In the genomic region with DNA sequence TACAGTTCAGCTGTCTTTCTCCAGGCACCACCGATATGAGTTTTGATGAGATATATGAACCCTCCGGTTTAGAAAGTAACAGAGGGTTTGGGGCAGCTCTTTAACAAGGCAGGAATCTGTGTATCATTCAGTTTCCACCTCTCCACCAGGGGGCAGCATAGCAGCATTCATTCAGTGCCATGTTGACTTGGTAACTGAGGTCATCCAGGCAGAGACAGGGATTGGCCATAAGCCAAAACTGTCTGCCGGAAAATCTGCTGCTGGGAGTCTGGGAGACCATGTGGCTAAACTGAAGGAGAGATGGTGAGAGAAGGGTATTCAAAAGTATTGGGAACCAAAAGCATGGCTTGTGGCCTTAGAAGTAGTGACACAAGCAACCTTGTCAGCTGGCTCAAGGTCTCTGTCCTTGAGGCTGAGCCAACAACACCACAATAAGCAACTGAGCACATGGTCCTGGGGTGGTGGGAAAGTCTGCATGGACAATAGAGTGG, we compare ENCODE assay signal across 8 cellular contexts.
DNase-seq lines count a peak whose midpoint lies in the region; ATAC-seq, FAIRE-seq and TF ChIP-seq lines count a peak whose summit lies in the region.

No MANE protein-coding gene starts in this region.

- ATAC-seq in A549 (peak; percentile 70 to 92; a peak in 5 of 6 replicates), HG03103 (IDR thresholded peaks at IDR 0.05; ENCODE audit: low read depth, unreplicated experiment) (peak; percentile 64), pancreas (peak; percentile 88 to 93 (median 90)), GM18519 (IDR thresholded peaks at IDR 0.05; ENCODE audit: low FRiP score, unreplicated experiment) (no peak)

- no peaks in the 10 kb centered on the region for H3K4me1 ChIP-seq in A549
- H3K4me1 ChIP-seq in pancreas, result peaks cover 0 to 11% (median 5%) of the 10 kb centered on the region in 3 donors

- no peaks in the 10 kb centered on the region for H3K36me3 ChIP-seq in pancreas

- H3K27ac ChIP-seq in A549, result no peak overlapping the region
- H3K27ac ChIP-seq in pancreas, result no peak overlapping the region

- intact Hi-C loops in pancreas (cut with DNase I), result loop anchor here in 1 of 3 donors (5.0 kb wide), 1 partner anchor 109 kb away; no protein-coding TSS in a partner anchor

- WGBS in A549 (ENCODE audit: missing lambda C conversion rate), result 4% methylated on average over 3 of the region's 3 CpGs
- 30 to 37% methylated on average over 3 of the region's 3 CpGs for WGBS in pancreas, 2 donors

- peaks cover 0 to 4% (median 0%) of the 10 kb centered on the region in 4 donors for H3K27me3 ChIP-seq in pancreas

- CTCF ChIA-PET in A549 (lab: Yijun Ruan, JAX), result interaction anchor here (0.6 to 6.6 kb wide), 21 partner anchors 9 to 335 kb away, joined by 3 to 35 read pairs (median 4); no protein-coding TSS in a partner anchor

- POLR2A ChIA-PET in A549 (lab: Yijun Ruan, JAX), result no interaction called here

- no peaks in the 10 kb centered on the region for H3K9me3 ChIP-seq in A549
- H3K9me3 ChIP-seq in pancreas, result no peaks in the 10 kb centered on the region

- no peak overlapping the region for H3K4me2 ChIP-seq in A549

- TF ChIP-seq CTCF in A549 (IDR thresholded peaks at IDR 0.05), result peak; percentile 56
- TF ChIP-seq CTCF in GM12874 (IDR thresholded peaks at IDR 0.05; ENCODE audit: insufficient read depth, low read depth, low read length), result peak; percentile 78
- TF ChIP-seq CTCF in foreskin fibroblast (IDR thresholded peaks at IDR 0.05; ENCODE audit: low read depth, low read length), result peak; percentile 59
- TF ChIP-seq CTCF in pancreas (IDR thresholded peaks at IDR 0.05), result peak; percentile 62 to 77 (median 72)

- no peak for TF ChIP-seq EP300 in A549 (IDR thresholded peaks at IDR 0.05)

- H3K4me3 ChIP-seq in A549 (no peak overlapping the region), foreskin fibroblast (ENCODE audit: low read depth in 1 of 2, low read length in 2 of 2) (no peak overlapping the region), pancreas (no peak overlapping the region)

- DNase-seq in A549 (ENCODE audit: low read depth in 1 of 2, low spot score in 1 of 2) (peak; percentile 61 to 65), NCI-H2196 (lab: John Stamatoyannopoulos, UW; ENCODE audit: unreplicated experiment) (peak; percentile 91), foreskin fibroblast (peak; percentile 14 to 55), pancreas (peak; percentile 67 to 85 (median 80))
- DNase-seq in activated CD4-positive, alpha-beta T cell treated with anti-CD3 and anti-CD28 coated beads, Interleukin-2, amount 50 U/mL, for 48 hours, result peak; percentile 46 to 65

- no peak for TF ChIP-seq POLR2A in A549 (IDR thresholded peaks at IDR 0.05; ENCODE audit: low read length)

- FAIRE-seq in A549 (lab: Jason Lieb, UNC), result no peak
- FAIRE-seq in pancreas (lab: Jason Lieb, UNC), result no peak

- TF ChIP-seq RAD21 in A549 (conservative IDR thresholded peaks at IDR 0.05 in 1 of 2, IDR thresholded peaks at IDR 0.05 in 1 of 2), result peak; percentile 63 to 71

TF ChIP-seq in A549, 52 proteins besides CTCF, POLR2A, EP300 and RAD21:
- TF ChIP-seq SMC3 (IDR thresholded peaks at IDR 0.05) (peak; percentile 60), E2F6 (IDR thresholded peaks at IDR 0.05; ENCODE audit: borderline replicate concordance, low read depth) (no peak), ZFP36 (IDR thresholded peaks at IDR 0.05; ENCODE audit: borderline replicate concordance, partially characterized antibody) (no peak)

Comparison
In these comparisons a context has a peak if more than half of its experiments do, and no peak if none do; other contexts are left out.
1. DNase-seq: peak in every context shown above with its lines; median percentile 91 in NCI-H2196; 80 in pancreas; 63 in A549; 56 in activated CD4-positive, alpha-beta T cell treated with anti-CD3 and anti-CD28 coated beads, Interleukin-2, amount 50 U/mL, for 48 hours; 34 in foreskin fibroblast.